In genomic region chr1:21865943-21866628, GRCh38 we compare ENCODE assay signal across 8 cellular contexts. TPM values are rescaled to one million over a fixed set of nuclear protein-coding genes. Genes with fewer than 3 reads are reported as not detected.
DNase-seq lines count a peak whose midpoint lies in the region; ATAC-seq and TF ChIP-seq lines count a peak whose summit lies in the region.

No MANE protein-coding gene starts in this region.

- no peaks in the 10 kb centered on the region for H3K79me2 ChIP-seq in mesendoderm (ENCODE audit: control insufficient read depth, insufficient read depth, low read length)

- H4K5ac ChIP-seq in mesendoderm (ENCODE audit: low read length) = no peak overlapping the region

- no peak overlapping the region for H2BK5ac ChIP-seq in mesendoderm (ENCODE audit: low read length)

- no peak overlapping the region for H3K9ac ChIP-seq in mesendoderm (ENCODE audit: low read length)

- H3K79me1 ChIP-seq in mesendoderm (ENCODE audit: low read length) = no peaks in the 10 kb centered on the region

- ATAC-seq in GM19043 (IDR thresholded peaks at IDR 0.05; ENCODE audit: low read depth, unreplicated experiment) = peak; percentile 87
- ATAC-seq in HG02852 (IDR thresholded peaks at IDR 0.05; ENCODE audit: unreplicated experiment) = peak; percentile 75
- no peak for ATAC-seq in omental fat pad (ENCODE audit: low FRiP score)

- no peak overlapping the region for H3K23ac ChIP-seq in mesendoderm (ENCODE audit: low read length)

- no peak overlapping the region for H3K4ac ChIP-seq in mesendoderm (ENCODE audit: low read depth, low read length)

- no CpG with 5 or more reads among the region's 10 CpGs for WGBS in mesendoderm (ENCODE audit: extremely low coverage, insufficient coverage, low lambda C conversion rate)

- intact Hi-C loops in vagina (cut with DNase I) = no loop called here

- H2BK120ac ChIP-seq in mesendoderm (ENCODE audit: low read depth, low read length) = no peak overlapping the region

- H3K9me3 ChIP-seq in vagina = no peaks in the 10 kb centered on the region

- peak; percentile 71 for DNase-seq in NCI-H69 (lab: John Stamatoyannopoulos, UW)
- DNase-seq in mesendoderm = peak; percentile 76
- DNase-seq in vagina (ENCODE audit: extremely low spot score in 2 of 2) = no peak
- DNase-seq in omental fat pad (ENCODE audit: low spot score) = no peak
- DNase-seq in GDM1 (lab: John Stamatoyannopoulos, UW) = no peak
- no peak for DNase-seq in 8988T

- no peak overlapping the region for H3K18ac ChIP-seq in mesendoderm (ENCODE audit: low read length)

- H3K36me3 ChIP-seq in mesendoderm (ENCODE audit: control insufficient read depth, insufficient read depth, low read length) (peaks cover 5% of the 10 kb centered on the region), vagina (peaks cover 0 to 35% of the 10 kb centered on the region in 2 donors)

- H3K4me1 ChIP-seq in mesendoderm (ENCODE audit: control insufficient read depth, low read depth, low read length) = peaks cover 3% of the 10 kb centered on the region
- peaks cover 16% of the 10 kb centered on the region for H3K4me1 ChIP-seq in vagina

- no peak overlapping the region for H3K56ac ChIP-seq in mesendoderm (ENCODE audit: low read length)

- H3K27ac ChIP-seq in mesendoderm (ENCODE audit: low read depth, low read length) (no peak overlapping the region), vagina (no peak overlapping the region)

- H2BK15ac ChIP-seq in mesendoderm (replicated peaks; ENCODE audit: low read depth) = no peak overlapping the region

- TF ChIP-seq CTCF in vagina (IDR thresholded peaks at IDR 0.05) (no peak), omental fat pad (IDR thresholded peaks at IDR 0.05) (no peak)

- H3K4me2 ChIP-seq in mesendoderm (ENCODE audit: low read length) = no peak overlapping the region

- H3K4me3 ChIP-seq in mesendoderm (ENCODE audit: low read length) = no peak overlapping the region
- no peak overlapping the region for H3K4me3 ChIP-seq in vagina

- no peak for TF ChIP-seq POLR2A in vagina (IDR thresholded peaks at IDR 0.05)

- H3K27me3 ChIP-seq in mesendoderm (ENCODE audit: insufficient read depth, low read length, poor library complexity) = no peaks in the 10 kb centered on the region
- no peaks in the 10 kb centered on the region for H3K27me3 ChIP-seq in vagina

- no peak overlapping the region for H2AK5ac ChIP-seq in mesendoderm (ENCODE audit: low read length)

- no peak overlapping the region for H4K8ac ChIP-seq in mesendoderm (ENCODE audit: low read depth, low read length)

RNA-seq across cellular contexts. Expression of gene LDLRAD2, which starts 54.0 kb away (rescaled TPM):
- 0.31 TPM for polyA plus RNA-seq in mesendoderm (2013, experiment 1 of 2)
- polyA plus RNA-seq in mesendoderm (2013, experiment 2 of 2) = 0.39 TPM
- total RNA-seq in vagina (not detected), omental fat pad (not detected)

Comparison
In these comparisons a context has a peak if more than half of its experiments do, and no peak if none do; other contexts are left out.
1. DNase-seq: peak in NCI-H69 (single experiment) and mesendoderm (single experiment); none in vagina (0 of 2), omental fat pad (single experiment), GDM1 (single experiment) and 8988T (single experiment).